In genomic region chr1:18644469-18645171, GRCh38 we compare ENCODE assay signal across 1 cellular context.
TF ChIP-seq lines count a peak whose summit lies in the region.

No MANE protein-coding gene starts in this region.

TF ChIP-seq in H1, 55 proteins besides CTCF, POLR2A, EP300 and RAD21:
- TF ChIP-seq EZH2 (IDR thresholded peaks at IDR 0.05; ENCODE audit: low read depth, low read length, severe bottlenecking) (peak; percentile 49), SUZ12 (IDR thresholded peaks at IDR 0.05; ENCODE audit: low read length) (peak; percentile 14), TAF1 (IDR thresholded peaks at IDR 0.05; ENCODE audit: low read depth, low read length) (no peak), MAX (IDR thresholded peaks at IDR 0.05) (no peak), CTBP2 (IDR thresholded peaks at IDR 0.05; ENCODE audit: borderline replicate concordance, insufficient read depth, insufficient read length, low read length) (peak; percentile 10), CBX8 (IDR thresholded peaks at IDR 0.05; ENCODE audit: borderline replicate concordance, low read depth, low read length) (peak; percentile 43; the same call in 1 of the 2 replicates)
TF ChIP-seq in H1: peak in this region for 4.
